2 cellular contexts compared by ENCODE assay signal in the genomic region with DNA sequence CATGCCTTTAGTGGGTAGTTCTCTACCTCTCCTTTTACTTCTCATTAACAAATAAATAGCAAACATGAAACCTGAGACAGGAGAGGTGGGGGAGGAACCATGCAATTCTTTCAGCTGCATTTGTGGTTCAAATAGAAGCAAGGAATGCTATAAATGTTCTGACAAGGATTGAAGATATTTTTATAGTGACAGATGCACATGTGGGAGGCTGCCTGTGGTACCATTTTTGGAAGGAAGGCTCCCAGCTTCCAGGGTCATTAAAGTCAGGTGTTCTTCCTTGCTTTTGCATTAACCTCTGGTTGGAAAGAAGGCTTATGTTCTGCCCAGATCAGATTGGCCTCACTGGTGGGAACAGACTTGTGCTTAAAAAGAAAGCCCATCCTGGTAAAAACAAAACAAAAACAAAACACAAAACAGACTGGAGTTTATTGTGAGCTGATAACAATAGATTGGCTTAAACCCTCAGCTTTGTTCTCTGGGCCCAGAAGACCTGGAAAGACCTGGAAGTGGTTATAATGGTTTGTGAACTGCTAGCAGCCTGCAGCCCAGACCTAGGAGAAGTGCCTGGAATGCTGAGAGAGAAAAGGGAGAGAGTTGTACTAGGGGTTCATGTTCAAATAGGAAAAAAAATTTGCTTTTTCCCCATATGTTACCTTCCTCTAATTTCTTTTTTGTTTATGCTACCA.
A peak's percentile ranks its signal among the peaks of the same experiment; 100 is the strongest.
TF ChIP-seq lines count a peak whose summit lies in the region.

No MANE protein-coding gene starts in this region.

TF ChIP-seq in HEK293, 187 proteins besides CTCF, POLR2A, EP300 and RAD21:
- TF ChIP-seq ZBTB20 (tag by site-specific recombination; IDR thresholded peaks at IDR 0.05) (no peak), ZBTB44 (tag by site-specific recombination; IDR thresholded peaks at IDR 0.05) (peak; percentile 60)

TF ChIP-seq in H1, 55 proteins besides CTCF, POLR2A, EP300 and RAD21:
- TF ChIP-seq, protein P1, sequence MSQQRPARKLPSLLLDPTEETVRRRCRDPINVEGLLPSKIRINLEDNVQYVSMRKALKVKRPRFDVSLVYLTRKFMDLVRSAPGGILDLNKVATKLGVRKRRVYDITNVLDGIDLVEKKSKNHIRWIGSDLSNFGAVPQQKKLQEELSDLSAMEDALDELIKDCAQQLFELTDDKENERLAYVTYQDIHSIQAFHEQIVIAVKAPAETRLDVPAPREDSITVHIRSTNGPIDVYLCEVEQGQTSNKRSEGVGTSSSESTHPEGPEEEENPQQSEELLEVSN (IDR thresholded peaks at IDR 0.05), result no peak
- TF ChIP-seq CEBPB (IDR thresholded peaks at IDR 0.05; ENCODE audit: low read depth, low read length) (no peak), RBBP5 (IDR thresholded peaks at IDR 0.05; ENCODE audit: borderline replicate concordance, low read depth, low read length) (no peak), SRF (IDR thresholded peaks at IDR 0.05; ENCODE audit: low read depth, low read length) (no peak), MAFK (IDR thresholded peaks at IDR 0.05; ENCODE audit: low read depth, low read length) (no peak), SIX5 (IDR thresholded peaks at IDR 0.05; ENCODE audit: low read depth, low read length) (no peak), KDM5A (IDR thresholded peaks at IDR 0.05; ENCODE audit: low read length) (no peak), SP4 (IDR thresholded peaks at IDR 0.05; ENCODE audit: low read length) (no peak), EGR1 (IDR thresholded peaks at IDR 0.05; ENCODE audit: borderline replicate concordance, low read depth, low read length) (no peak), POU5F1 (IDR thresholded peaks at IDR 0.05; ENCODE audit: low read depth, low read length) (no peak), SIRT6 (IDR thresholded peaks at IDR 0.05; ENCODE audit: low read length) (no peak)
